In the genomic region with DNA sequence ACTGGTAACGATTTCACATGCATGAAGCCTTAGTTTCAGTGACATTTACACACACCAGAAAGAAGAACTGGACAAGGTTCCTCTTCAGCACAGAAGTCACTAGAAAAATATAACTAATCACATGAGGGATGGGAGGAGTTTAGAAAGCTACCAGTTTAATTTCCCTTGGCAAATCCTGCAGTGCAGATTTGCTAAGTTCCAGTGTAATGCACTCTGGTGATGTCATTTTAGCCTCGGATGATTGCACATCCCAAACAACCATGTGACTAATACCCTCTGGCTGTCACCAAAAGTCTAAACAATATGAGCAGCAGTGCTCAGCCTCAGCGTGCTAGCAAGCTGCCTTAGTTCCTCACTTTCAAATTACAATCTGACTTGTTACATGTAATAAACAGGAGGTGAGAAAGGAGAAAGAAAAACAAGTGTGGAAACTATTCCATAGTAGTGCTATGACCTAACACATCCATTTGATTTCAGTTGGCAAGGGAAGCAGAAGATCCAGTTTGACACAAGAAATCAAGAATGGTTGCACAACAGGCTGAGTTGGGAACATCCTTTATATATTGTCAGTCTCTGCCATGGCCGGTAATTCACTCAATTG, we compare ENCODE assay signal across 9 cellular contexts. TPM values are rescaled to one million over a fixed set of nuclear protein-coding genes. Genes with fewer than 3 reads are reported as not detected.
DNase-seq lines count a peak whose midpoint lies in the region; ATAC-seq and TF ChIP-seq lines count a peak whose summit lies in the region.
"Had no signal": no experiment of that assay in that cellular context is flagged by ENCODE, and none has a peak within 500 bp of the region (broad histone marks: within the 10 kb centered on the region; RNA-seq: fewer than 3 reads in every experiment).

No MANE protein-coding gene starts in this region.

- no peaks in the 10 kb centered on the region for H3K36me3 ChIP-seq in Karpas-422 (ENCODE audit: insufficient read depth, low read length)

- H3K4me3 Mint-ChIP-seq in osteocyte (ENCODE audit: unreplicated experiment): no peak overlapping the region
- H3K4me3 Mint-ChIP-seq: T-cell had no signal

- no peak overlapping the region for H3K9ac ChIP-seq in Karpas-422 (ENCODE audit: low read length)

- DNase-seq in Daoy (ENCODE audit: low read depth) (peak; percentile 93), Karpas-422 (peak; percentile 45), SKM-1 (lab: John Stamatoyannopoulos, UW; ENCODE audit: unreplicated experiment) (peak; percentile 90), fibroblast of villous mesenchyme (ENCODE audit: low read depth) (peak; percentile 95), osteocyte (ENCODE audit: extremely low spot score, unreplicated experiment) (no peak)

- H3K4me2 ChIP-seq in Karpas-422 (ENCODE audit: low read depth, low read length, poor library complexity, severe bottlenecking): no peak overlapping the region

- H3K4me1 Mint-ChIP-seq in osteocyte (ENCODE audit: unreplicated experiment): peaks cover 31% of the 10 kb centered on the region

- H3K4me1 ChIP-seq in Karpas-422 (ENCODE audit: low read length): peaks cover 5% of the 10 kb centered on the region

- H3K4me3 ChIP-seq in Karpas-422 (ENCODE audit: low read length) (no peak overlapping the region), fibroblast of villous mesenchyme (ENCODE audit: low read depth, low read length) (no peak overlapping the region)

- no peaks in the 10 kb centered on the region for H3K9me3 ChIP-seq in Karpas-422 (ENCODE audit: low read length)

- no peaks in the 10 kb centered on the region for H3K36me3 Mint-ChIP-seq in osteocyte (ENCODE audit: unreplicated experiment)
- H3K36me3 Mint-ChIP-seq: T-cell had no signal

- H3K27me3 Mint-ChIP-seq in osteocyte (ENCODE audit: unreplicated experiment): no peaks in the 10 kb centered on the region
- H3K27me3 Mint-ChIP-seq: T-cell had no signal

- no peaks in the 10 kb centered on the region for H3K79me2 ChIP-seq in Karpas-422 (ENCODE audit: low read length)

- H3K27ac ChIP-seq in Karpas-422 (ENCODE audit: low read length): no peak overlapping the region

- ATAC-seq in GM18520 (IDR thresholded peaks at IDR 0.05; ENCODE audit: unreplicated experiment) (no peak), HG03175 (IDR thresholded peaks at IDR 0.05; ENCODE audit: unreplicated experiment) (no peak), GM21360 (IDR thresholded peaks at IDR 0.05; ENCODE audit: unreplicated experiment) (no peak)
- ATAC-seq: T-cell had no signal

- TF ChIP-seq CTCF in fibroblast of villous mesenchyme (IDR thresholded peaks at IDR 0.05; ENCODE audit: insufficient read depth, low read depth, low read length) (no peak), osteocyte (IDR thresholded peaks at IDR 0.05) (no peak)

- H3K27me3 ChIP-seq in Karpas-422 (ENCODE audit: low read length): no peaks in the 10 kb centered on the region

- no peaks in the 10 kb centered on the region for H3K9me2 ChIP-seq in Karpas-422 (replicated peaks; ENCODE audit: insufficient read depth, low read length)

- no peaks in the 10 kb centered on the region for H3K9me3 Mint-ChIP-seq in osteocyte (ENCODE audit: unreplicated experiment)
- H3K9me3 Mint-ChIP-seq: T-cell had no signal

- H2AFZ ChIP-seq in Karpas-422 (ENCODE audit: low read length): peak overlapping the region; percentile 34; the same call in 1 of the 2 replicates

- H4K20me1 ChIP-seq in Karpas-422 (ENCODE audit: insufficient read depth, low read depth, low read length): no peaks in the 10 kb centered on the region

- peak overlapping the region; percentile 86 for H3K27ac Mint-ChIP-seq in osteocyte (ENCODE audit: unreplicated experiment)
- H3K27ac Mint-ChIP-seq: T-cell had no signal

RNA-seq across cellular contexts. Expression of a gene that starts 35.3 kb away (rescaled TPM):
- 286 and 356 TPM in 2 replicates for total RNA-seq in Daoy (2014; rRNA removed; shearing (Covaris generic))
- 58.5 and 134 TPM in 2 replicates for total RNA-seq in Karpas-422 (2014; rRNA removed; shearing (Covaris generic); ENCODE audit: low replicate concordance)
- total RNA-seq in fibroblast of villous mesenchyme: 172 and 279 TPM in 2 replicates
- total RNA-seq in osteocyte: 198 and 200 TPM in 2 replicates
